8 cellular contexts compared by ENCODE assay signal in genomic region chr11:18706330-18707243, GRCh38. TPM values are rescaled to one million over a fixed set of nuclear protein-coding genes. Genes with fewer than 3 reads are reported as not detected.
DNase-seq lines count a peak whose midpoint lies in the region; ATAC-seq and TF ChIP-seq lines count a peak whose summit lies in the region.

No MANE protein-coding gene starts in this region.

- POLR2A ChIA-PET in activated naive CD8-positive, alpha-beta T cell treated with anti-CD3 and anti-CD28 coated beads, Interleukin-2, amount 10 ng/mL, durations not matched to agents 7 days and 5 days (lab: Charles Lee), result interaction anchor here (0.6 to 1.0 kb wide), 3 partner anchors 73 to 312 kb away, joined by 3 to 5 read pairs (median 3); partner anchors contain the start of gene LDHA

- H3K27ac ChIP-seq in heart right ventricle, result peak overlapping the region in 9 of 10 donors; percentile 21 to 80 (median 71)
- H3K27ac ChIP-seq in psoas muscle, result no peak overlapping the region

- peaks cover 0 to 15% (median 0%) of the 10 kb centered on the region in 7 donors for H3K27me3 ChIP-seq in heart right ventricle
- peaks cover 0 to 6% (median 0%) of the 10 kb centered on the region in 3 donors for H3K27me3 ChIP-seq in psoas muscle (ENCODE audit: insufficient read depth in 3 of 3, low read length in 2 of 3)

- H3K4me1 Mint-ChIP-seq in activated naive CD8-positive, alpha-beta T cell treated with anti-CD3 and anti-CD28 coated beads, Interleukin-2, amount 10 ng/mL, durations not matched to agents 7 days and 5 days, result peaks cover 19% of the 10 kb centered on the region

- H3K36me3 ChIP-seq in heart right ventricle (peaks cover 0 to 14% (median 5%) of the 10 kb centered on the region in 9 donors), psoas muscle (ENCODE audit: insufficient read depth in 1 of 2, low read depth in 1 of 2) (peaks cover 0 to 15% of the 10 kb centered on the region in 2 donors)

- H3K4me1 ChIP-seq in heart right ventricle (peaks cover 9 to 51% (median 28%) of the 10 kb centered on the region in 9 donors), psoas muscle (peaks cover 8% of the 10 kb centered on the region)

- no peak for TF ChIP-seq CTCF in heart right ventricle (IDR thresholded peaks at IDR 0.05)
- no peak for TF ChIP-seq CTCF in psoas muscle (IDR thresholded peaks at IDR 0.05)

- intact Hi-C loops in heart right ventricle (cut with DNase I) (loop anchor here in 1 of 10 donors (10.0 kb wide), 1 partner anchor 182 kb away; the partner anchor contains the start of gene TSG101), psoas muscle (cut with DNase I) (no loop called here)

- peaks cover 3% of the 10 kb centered on the region for H3K36me3 Mint-ChIP-seq in activated naive CD8-positive, alpha-beta T cell treated with anti-CD3 and anti-CD28 coated beads, Interleukin-2, amount 10 ng/mL, durations not matched to agents 7 days and 5 days

- H3K4me3 ChIP-seq in heart right ventricle (peak overlapping the region; percentile 38 to 65 (median 59)), psoas muscle (peak overlapping the region; percentile 58)

- no peaks in the 10 kb centered on the region for H3K9me3 Mint-ChIP-seq in activated naive CD8-positive, alpha-beta T cell treated with anti-CD3 and anti-CD28 coated beads, Interleukin-2, amount 10 ng/mL, durations not matched to agents 7 days and 5 days

- ATAC-seq in GM21723 (IDR thresholded peaks at IDR 0.05; ENCODE audit: unreplicated experiment) (peak; percentile 77), heart right ventricle (peak; percentile 55 to 90 (median 78)), psoas muscle (peak; percentile 46 to 79 (median 56)), GM19452 (IDR thresholded peaks at IDR 0.05; ENCODE audit: unreplicated experiment) (no peak), GM18870 (IDR thresholded peaks at IDR 0.05; ENCODE audit: unreplicated experiment) (no peak)
- ATAC-seq in activated naive CD8-positive, alpha-beta T cell treated with anti-CD3 and anti-CD28 coated beads, Interleukin-2, amount 10 ng/mL, durations not matched to agents 7 days and 5 days (ENCODE audit: low read depth), result peak; percentile 89

- H3K27me3 Mint-ChIP-seq in activated naive CD8-positive, alpha-beta T cell treated with anti-CD3 and anti-CD28 coated beads, Interleukin-2, amount 10 ng/mL, durations not matched to agents 7 days and 5 days, result peaks cover 19% of the 10 kb centered on the region

- H3K9me3 ChIP-seq in heart right ventricle (no peaks in the 10 kb centered on the region), psoas muscle (no peaks in the 10 kb centered on the region)

- 11 to 12% methylated on average over 33 to 34 of the region's 34 CpGs for WGBS in heart right ventricle, 2 donors
- 16 to 24% (median 22%) methylated on average over 28 to 34 of the region's 34 CpGs for WGBS in psoas muscle, 3 donors

- peak overlapping the region; percentile 89 for H3K27ac Mint-ChIP-seq in activated naive CD8-positive, alpha-beta T cell treated with anti-CD3 and anti-CD28 coated beads, Interleukin-2, amount 10 ng/mL, durations not matched to agents 7 days and 5 days

- peak overlapping the region; percentile 84 for H3K4me3 Mint-ChIP-seq in activated naive CD8-positive, alpha-beta T cell treated with anti-CD3 and anti-CD28 coated beads, Interleukin-2, amount 10 ng/mL, durations not matched to agents 7 days and 5 days

- DNase-seq in C1 segment of cervical spinal cord (lab: John Stamatoyannopoulos, UW), result peak in 9 of 14 donors; percentile 15 to 62 (median 33)
- peak; percentile 37 for DNase-seq in NCI-H748 treated with DMSO at 0.1 percent for 48 hours (lab: John Stamatoyannopoulos, UW)
- no peak for DNase-seq in activated naive CD8-positive, alpha-beta T cell treated with anti-CD3 and anti-CD28 coated beads, Interleukin-2, amount 10 ng/mL, durations not matched to agents 7 days and 5 days
- DNase-seq in heart right ventricle, result peak; percentile 49 to 86
- peak; percentile 52 to 77 for DNase-seq in psoas muscle

RNA-seq across cellular contexts. Expression of gene TMEM86A, which starts 8.0 kb away (rescaled TPM):
- 1 to 10 TPM; 1.4 to 1.7 TPM for total RNA-seq in activated naive CD8-positive, alpha-beta T cell treated with anti-CD3 and anti-CD28 coated beads, Interleukin-2, amount 10 ng/mL, durations not matched to agents 7 days and 5 days
- total RNA-seq in heart right ventricle, result 1 to 10 TPM; 3.5 to 9.3 (median 5.9) TPM
- 1 to 10 TPM; 2.0 to 3.3 TPM for polyA plus RNA-seq in heart right ventricle
- 1 to 10 TPM; 1.5 to 3.9 (median 2.8) TPM for total RNA-seq in psoas muscle
- 1 to 10 TPM in 2 of 3 donors, under 1 TPM in 1; 0.76 to 2.6 (median 2.1) TPM for polyA plus RNA-seq in psoas muscle

RNA-seq across cellular contexts. Expression of gene IGSF22, which starts 19.4 kb away (rescaled TPM):
- total RNA-seq in activated naive CD8-positive, alpha-beta T cell treated with anti-CD3 and anti-CD28 coated beads, Interleukin-2, amount 10 ng/mL, durations not matched to agents 7 days and 5 days, result 1 to 10 TPM; 2.5 TPM
- total RNA-seq in heart right ventricle, result 1 to 10 TPM in 2 of 10 donors, under 1 TPM in 7, not detected in 1; 0.18 to 1.3 (median 0.68) TPM
- under 1 TPM; 0.30 to 0.44 TPM for polyA plus RNA-seq in heart right ventricle
- total RNA-seq in psoas muscle, result under 1 TPM; 0.08 to 0.54 (median 0.46) TPM
- under 1 TPM; 0.03 to 0.87 (median 0.53) TPM for polyA plus RNA-seq in psoas muscle

Comparison
In these comparisons a context has a peak if more than half of its experiments do, and no peak if none do; other contexts are left out.
1. ATAC-seq: peak in GM21723 (single experiment), activated naive CD8-positive, alpha-beta T cell treated with anti-CD3 and anti-CD28 coated beads, Interleukin-2, amount 10 ng/mL, durations not matched to agents 7 days and 5 days (single experiment), heart right ventricle (8 of 8) and psoas muscle (4 of 4); none in GM19452 (single experiment) and GM18870 (single experiment).